In genomic region chr12:53657041-53657440, GRCh38 we compare ENCODE assay signal across 26 cellular contexts. TPM values are rescaled to one million over a fixed set of nuclear protein-coding genes. Genes with fewer than 3 reads are reported as not detected.
DNase-seq lines count a peak whose midpoint lies in the region; ATAC-seq and TF ChIP-seq lines count a peak whose summit lies in the region.
"Had no signal": no experiment of that assay in that cellular context is flagged by ENCODE, and none has a peak within 500 bp of the region (broad histone marks: within the 10 kb centered on the region; RNA-seq: fewer than 3 reads in every experiment).

No MANE protein-coding gene starts in this region.

- ATAC-seq in GM19452 (IDR thresholded peaks at IDR 0.05; ENCODE audit: unreplicated experiment) (no peak), HG03565 (IDR thresholded peaks at IDR 0.05; ENCODE audit: unreplicated experiment) (no peak)
- ATAC-seq in activated T-cell treated with anti-CD3 and anti-CD28 coated beads, Interleukin-2, amount 50 U/mL, for 72 hours (replicated peaks in 1 of 2): no peak
- ATAC-seq: activated naive CD8-positive, alpha-beta T cell treated with anti-CD3 and anti-CD28 coated beads, Interleukin-2, amount 50 U/mL, for 24 hours; activated T-cell treated with anti-CD3 and anti-CD28 coated beads, Interleukin-2, amount 50 U/mL, for 4 hours; effector memory CD8-positive, alpha-beta T cell; foreskin keratinocyte; HCT116; heart left ventricle; psoas muscle had no signal

- H3K36me3 Mint-ChIP-seq in brain (peaks cover 13% of the 10 kb centered on the region), nephron (ENCODE audit: low read depth) (peaks cover 10% of the 10 kb centered on the region)
- peaks cover 0 to 1% of the 10 kb centered on the region in 2 donors for H3K36me3 Mint-ChIP-seq in activated T-cell treated with anti-CD3 and anti-CD28 coated beads, Interleukin-2, amount 50 U/mL, for 72 hours (ENCODE audit: insufficient read depth in 2 of 2)

- peaks cover 24% of the 10 kb centered on the region for H3K4me1 Mint-ChIP-seq in brain
- H3K4me1 Mint-ChIP-seq in nephron: peaks cover 30% of the 10 kb centered on the region
- no peaks in the 10 kb centered on the region for H3K4me1 Mint-ChIP-seq in activated T-cell treated with anti-CD3 and anti-CD28 coated beads, Interleukin-2, amount 50 U/mL, for 72 hours (ENCODE audit: low read depth)
- H3K4me1 Mint-ChIP-seq: activated naive CD8-positive, alpha-beta T cell treated with anti-CD3 and anti-CD28 coated beads, Interleukin-2, amount 50 U/mL, for 24 hours; CD14-positive monocyte had no signal

- DNase-seq in DMS53 (lab: John Stamatoyannopoulos, UW) (peak; percentile 37), DMS53 treated with DMSO at 0.1 percent for 48 hours (lab: John Stamatoyannopoulos, UW; ENCODE audit: unreplicated experiment) (no peak)
- no peak for DNase-seq in activated T-cell treated with anti-CD3 and anti-CD28 coated beads, Interleukin-2, amount 50 U/mL, for 72 hours
- DNase-seq: 8988T; activated CD4-positive, alpha-beta T cell treated with anti-CD3 and anti-CD28 coated beads for 48 hours; activated naive CD8-positive, alpha-beta T cell treated with anti-CD3 and anti-CD28 coated beads, Interleukin-2, amount 50 U/mL, for 24 hours; activated T-cell treated with anti-CD3 and anti-CD28 coated beads, Interleukin-2, amount 50 U/mL, for 4 hours; Calu3; effector memory CD8-positive, alpha-beta T cell; erythroblast; foreskin keratinocyte; heart left ventricle; KG1; MM.1S; NCI-H1436; NCI-H510A; psoas muscle had no signal

- no peak overlapping the region for H3K4me3 Mint-ChIP-seq in brain
- H3K4me3 Mint-ChIP-seq in nephron: no peak overlapping the region
- no peak overlapping the region for H3K4me3 Mint-ChIP-seq in activated T-cell treated with anti-CD3 and anti-CD28 coated beads, Interleukin-2, amount 50 U/mL, for 72 hours
- H3K4me3 Mint-ChIP-seq: activated naive CD8-positive, alpha-beta T cell treated with anti-CD3 and anti-CD28 coated beads, Interleukin-2, amount 50 U/mL, for 24 hours; activated T-cell treated with anti-CD3 and anti-CD28 coated beads, Interleukin-2, amount 50 U/mL, for 4 hours; CD14-positive monocyte; effector memory CD8-positive, alpha-beta T cell; T-helper 2 cell treated with Interferon-gamma antibody and Interleukin-4, amounts not matched to agents 5 μg/mL and 100 μg/mL, for 36 hours had no signal

- TF ChIP-seq CTCF in brain (conservative IDR thresholded peaks at IDR 0.05) (no peak), nephron (IDR thresholded peaks at IDR 0.05; ENCODE audit: unreplicated experiment in 3 of 3) (no peak)

- H3K9me3 Mint-ChIP-seq in brain (no peaks in the 10 kb centered on the region), nephron (no peaks in the 10 kb centered on the region)
- H3K9me3 Mint-ChIP-seq in activated T-cell treated with anti-CD3 and anti-CD28 coated beads, Interleukin-2, amount 50 U/mL, for 72 hours: no peaks in the 10 kb centered on the region
- H3K9me3 Mint-ChIP-seq: activated naive CD8-positive, alpha-beta T cell treated with anti-CD3 and anti-CD28 coated beads, Interleukin-2, amount 50 U/mL, for 24 hours; activated T-cell treated with anti-CD3 and anti-CD28 coated beads, Interleukin-2, amount 50 U/mL, for 4 hours; effector memory CD8-positive, alpha-beta T cell; T-helper 2 cell treated with Interferon-gamma antibody and Interleukin-4, amounts not matched to agents 5 μg/mL and 100 μg/mL, for 36 hours had no signal

- H3K27ac ChIP-seq in temporal lobe (ENCODE audit: low read depth, low read length): peak overlapping the region; percentile 100
- H3K27ac ChIP-seq: foreskin keratinocyte, neutrophil, psoas muscle had no signal

- peak overlapping the region in 3 of 5 experiments; percentile 2 to 58 (median 48) for H3K27ac Mint-ChIP-seq in brain
- H3K27ac Mint-ChIP-seq in nephron: peak overlapping the region; percentile 46 to 83 (median 64)
- no peak overlapping the region for H3K27ac Mint-ChIP-seq in activated T-cell treated with anti-CD3 and anti-CD28 coated beads, Interleukin-2, amount 50 U/mL, for 72 hours
- H3K27ac Mint-ChIP-seq: activated naive CD8-positive, alpha-beta T cell treated with anti-CD3 and anti-CD28 coated beads, Interleukin-2, amount 50 U/mL, for 24 hours; CD14-positive monocyte; effector memory CD8-positive, alpha-beta T cell; T-helper 2 cell treated with Interferon-gamma antibody and Interleukin-4, amounts not matched to agents 5 μg/mL and 100 μg/mL, for 36 hours had no signal

- H3K27me3 Mint-ChIP-seq in brain (peaks cover 3% of the 10 kb centered on the region), nephron (ENCODE audit: low read depth) (no peaks in the 10 kb centered on the region)
- no peaks in the 10 kb centered on the region for H3K27me3 Mint-ChIP-seq in activated T-cell treated with anti-CD3 and anti-CD28 coated beads, Interleukin-2, amount 50 U/mL, for 72 hours (ENCODE audit: low read depth)
- H3K27me3 Mint-ChIP-seq: activated naive CD8-positive, alpha-beta T cell treated with anti-CD3 and anti-CD28 coated beads, Interleukin-2, amount 50 U/mL, for 24 hours; effector memory CD8-positive, alpha-beta T cell had no signal

RNA-seq across cellular contexts. Expression of gene ATP5MC2, which starts 18.8 kb away (rescaled TPM):
- polyA plus RNA-seq in brain (ENCODE audit: insufficient read depth, low read depth, low replicate concordance): 614 TPM
- 41.6 TPM for total RNA-seq in temporal lobe
- total RNA-seq in activated T-cell treated with anti-CD3 and anti-CD28 coated beads, Interleukin-2, amount 50 U/mL, for 72 hours: 100 to 1,000 TPM; 349 to 440 TPM

RNA-seq across cellular contexts. Expression of gene ATF7, which starts 30.9 kb away (rescaled TPM):
- 36.2 TPM for polyA plus RNA-seq in brain (ENCODE audit: insufficient read depth, low read depth, low replicate concordance)
- 7.1 TPM for total RNA-seq in temporal lobe
- total RNA-seq in activated T-cell treated with anti-CD3 and anti-CD28 coated beads, Interleukin-2, amount 50 U/mL, for 72 hours: 10 to 100 TPM; 27.4 to 28.1 TPM
